8 cellular contexts compared by ENCODE assay signal in genomic region chr12:75389061-75389460, GRCh38. TPM values are rescaled to one million over a fixed set of nuclear protein-coding genes. Genes with fewer than 3 reads are reported as not detected.
DNase-seq lines count a peak whose midpoint lies in the region; ATAC-seq and TF ChIP-seq lines count a peak whose summit lies in the region.

No MANE protein-coding gene starts in this region.

- H3K9me3 ChIP-seq in RWPE2 (ENCODE audit: severe bottlenecking) (no peaks in the 10 kb centered on the region), suprapubic skin (no peaks in the 10 kb centered on the region), MG63 (no peaks in the 10 kb centered on the region; the same call in 1 of the 2 replicates)

- WGBS in suprapubic skin = 94% methylated on average over 1 of the region's 1 CpG

- TF ChIP-seq EP300 in suprapubic skin (IDR thresholded peaks at IDR 0.05) = no peak

- no peak for TF ChIP-seq POLR2A in suprapubic skin (IDR thresholded peaks at IDR 0.05)

- no peak for TF ChIP-seq CTCF in RWPE2 (IDR thresholded peaks at IDR 0.05; ENCODE audit: poor library complexity, severe bottlenecking)
- TF ChIP-seq CTCF in foreskin fibroblast (IDR thresholded peaks at IDR 0.05; ENCODE audit: low read depth, low read length) = no peak
- TF ChIP-seq CTCF in suprapubic skin (IDR thresholded peaks at IDR 0.05) = no peak

- H3K27me3 ChIP-seq in RWPE2 (ENCODE audit: insufficient read depth, poor library complexity, severe bottlenecking) (no peaks in the 10 kb centered on the region), suprapubic skin (no peaks in the 10 kb centered on the region), MG63 (no peaks in the 10 kb centered on the region)

- H3K27ac ChIP-seq in RWPE2 (ENCODE audit: poor library complexity, severe bottlenecking) (peak overlapping the region; percentile 58), suprapubic skin (no peak overlapping the region)

- DNase-seq in NCI-H2196 (lab: John Stamatoyannopoulos, UW; ENCODE audit: unreplicated experiment) (peak; percentile 13), NCI-H2196 treated with DMSO at 0.1 percent for 48 hours (lab: John Stamatoyannopoulos, UW; ENCODE audit: unreplicated experiment) (no peak), RWPE2 (ENCODE audit: low spot score) (no peak), foreskin fibroblast (peak; percentile 55 to 72), suprapubic skin (ENCODE audit: low spot score in 2 of 2) (no peak), epidermal melanocyte (ENCODE audit: insufficient read length, low spot score) (no peak), MG63 (no peak)

- H3K4me3 ChIP-seq in RWPE2 (ENCODE audit: severe bottlenecking) = no peak overlapping the region
- peak overlapping the region in 1 of 2 donors; percentile 77 for H3K4me3 ChIP-seq in foreskin fibroblast (ENCODE audit: low read depth in 1 of 2, low read length in 2 of 2)
- H3K4me3 ChIP-seq in suprapubic skin = peak overlapping the region; percentile 57
- no peak overlapping the region for H3K4me3 ChIP-seq in MG63

- peaks cover 14% of the 10 kb centered on the region for H3K4me1 ChIP-seq in RWPE2 (ENCODE audit: insufficient read depth, poor library complexity, severe bottlenecking)
- H3K4me1 ChIP-seq in suprapubic skin = peaks cover 18% of the 10 kb centered on the region

- peak; percentile 13; the same call in 1 of the 3 replicates for ATAC-seq in RWPE2 (ENCODE audit: low read depth)
- ATAC-seq in HG02588 (IDR thresholded peaks at IDR 0.05; ENCODE audit: unreplicated experiment) = no peak

- no peaks in the 10 kb centered on the region for H3K36me3 ChIP-seq in RWPE2 (ENCODE audit: low read depth)
- H3K36me3 ChIP-seq in suprapubic skin = no peaks in the 10 kb centered on the region
- H3K36me3 ChIP-seq in MG63 = no peaks in the 10 kb centered on the region

RNA-seq across cellular contexts. Expression of gene GLIPR1L2, which starts 1.8 kb away (rescaled TPM):
- 1 to 10 TPM in 3 of 4 donors, under 1 TPM in 1; 0.60 to 3.1 (median 2.3) TPM for total RNA-seq in suprapubic skin
- total RNA-seq in MG63 (2014; rRNA removed; shearing (Covaris generic); ENCODE audit: low replicate concordance) = not detected in 2 replicates

RNA-seq across cellular contexts. Expression of gene GLIPR1L1, which starts 54.6 kb away (rescaled TPM):
- total RNA-seq in suprapubic skin = not detected
- total RNA-seq in MG63 (2014; rRNA removed; shearing (Covaris generic); ENCODE audit: low replicate concordance) = not detected in 2 replicates

RNA-seq across cellular contexts. Expression of gene CAPS2, which starts 58.9 kb away (rescaled TPM):
- 10 to 100 TPM in 2 of 4 donors, 1 to 10 TPM in 2; 2.6 to 19.4 (median 8.4) TPM for total RNA-seq in suprapubic skin
- 0.37 and 0.43 TPM in 2 replicates for total RNA-seq in MG63 (2014; rRNA removed; shearing (Covaris generic); ENCODE audit: low replicate concordance)

Comparison
In these comparisons a context has a peak if more than half of its experiments do, and no peak if none do; other contexts are left out.
1. DNase-seq: peak in NCI-H2196 (single experiment) and foreskin fibroblast (2 of 2); none in NCI-H2196 treated with DMSO at 0.1 percent for 48 hours (single experiment), RWPE2 (single experiment), suprapubic skin (0 of 2), epidermal melanocyte (single experiment) and MG63 (single experiment).